27 cellular contexts compared by ENCODE assay signal in the genomic region with DNA sequence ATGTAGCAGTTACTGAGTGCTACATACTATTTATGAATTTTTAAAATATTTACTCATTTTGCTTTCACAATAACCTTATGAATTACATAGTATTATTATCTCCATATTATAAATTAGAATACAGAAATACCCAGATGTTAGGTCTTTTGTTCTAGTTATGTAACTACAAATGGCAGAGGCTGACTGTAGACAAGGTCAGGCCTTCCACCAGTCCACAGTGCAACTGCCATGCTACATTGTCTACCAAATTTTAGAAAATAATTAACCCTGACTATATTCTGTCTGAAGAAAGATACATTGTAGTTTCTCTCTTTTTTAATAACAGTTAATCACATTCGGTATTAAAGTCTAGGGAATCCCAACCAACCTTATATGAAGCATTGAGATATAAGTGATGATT.
"Had no signal": no experiment of that assay in that cellular context is flagged by ENCODE, and none has a peak within 500 bp of the region (broad histone marks: within the 10 kb centered on the region; RNA-seq: fewer than 3 reads in every experiment).

No MANE protein-coding gene starts in this region.

- H3K9me3 ChIP-seq: suprapubic skin, testis, thoracic aorta, thyroid gland, tibial artery, tibial nerve, transverse colon, upper lobe of left lung, upper lobe of right lung, uterus, vagina had no signal

- H3K27me3 ChIP-seq: stomach, suprapubic skin, testis, thyroid gland, tibial artery, tibial nerve, transverse colon, upper lobe of left lung, upper lobe of right lung, uterus, vagina had no signal

- H3K36me3 ChIP-seq: stomach, suprapubic skin, thoracic aorta, thyroid gland, tibial artery, tibial nerve, transverse colon, upper lobe of left lung, upper lobe of right lung, uterus, vagina had no signal

- H3K27ac ChIP-seq: stomach, suprapubic skin, testis, thoracic aorta, thyroid gland, tibial artery, tibial nerve, transverse colon, upper lobe of left lung, upper lobe of right lung, uterus, vagina had no signal

- H3K4me3 ChIP-seq: stomach, suprapubic skin, testis, thoracic aorta, thyroid gland, tibial artery, tibial nerve, transverse colon, upper lobe of left lung, upper lobe of right lung, uterus, vagina had no signal

- ATAC-seq: stimulated activated effector memory CD8-positive, alpha-beta T cell treated with anti-CD3 and anti-CD28 coated beads, Interleukin-12 subunit alpha, Interleukin-12 subunit beta, amount 100 ng/mL, for 72 hours; stimulated activated memory B cell treated with anti-CD40 and anti-IgM and Interleukin-4, amounts not matched to agents 10 μg/mL and 1 μg/mL and 100 μg/mL, for 72 hours; stimulated activated naive B cell treated with anti-CD40 and anti-IgM and Interleukin-4, amounts not matched to agents 10 μg/mL and 1 μg/mL and 100 μg/mL, for 72 hours; stimulated activated naive CD8-positive, alpha-beta T cell treated with anti-CD3 and anti-CD28 coated beads, Interleukin-15, amount 100 ng/mL, for 72 hours; stimulated activated naive CD8-positive, alpha-beta T cell treated with anti-CD3 and anti-CD28 coated beads, Interleukin-15, Interleukin-2, amounts not matched to agents 100 U/mL and 50 U/mL, for 24 hours; upper lobe of right lung had no signal

- H3K4me1 ChIP-seq: stomach, suprapubic skin, testis, thyroid gland, tibial artery, tibial nerve, transverse colon, upper lobe of left lung, upper lobe of right lung, uterus, vagina had no signal

- DNase-seq: stimulated activated CD4-positive, alpha-beta T cell treated with anti-CD3 and anti-CD28 coated beads, Interleukin-2, amount 100 ng/mL, for 48 hours; stimulated activated CD4-positive, alpha-beta T cell treated with anti-CD3 and anti-CD28 coated beads, Interleukin-4, amount 100 ng/mL, for 1 hour; stimulated activated CD4-positive, alpha-beta T cell treated with anti-CD3 and anti-CD28 coated beads, Interleukin-4, amount 100 ng/mL, for 24 hours; stimulated activated CD4-positive, alpha-beta T cell treated with anti-CD3 and anti-CD28 coated beads, Interleukin-4, amount 100 ng/mL, for 4 hours; stimulated activated CD8-positive, alpha-beta memory T cell treated with anti-CD3 and anti-CD28 coated beads, Interleukin-4, amount 100 ng/mL, for 48 hours; stimulated activated naive B cell treated with anti-CD40 and anti-IgM and Interleukin-4, amounts not matched to agents 10 μg/mL and 1 μg/mL and 100 μg/mL, for 72 hours; stimulated activated naive CD4-positive, alpha-beta T cell; stimulated activated naive CD4-positive, alpha-beta T cell treated with Interleukin-2 at 50 U/mL for 16 hours; stimulated activated naive CD8-positive, alpha-beta T cell treated with anti-CD3 and anti-CD28 coated beads, Interleukin-15, amount 100 ng/mL, for 72 hours; stimulated activated naive CD8-positive, alpha-beta T cell treated with anti-CD3 and anti-CD28 coated beads, Interleukin-15, Interleukin-2, amounts not matched to agents 100 U/mL and 50 U/mL, for 24 hours; stomach; substantia nigra; testis; thyroid gland; tibial artery; transverse colon; trophoblast cell; upper lobe of left lung; upper lobe of right lung; uterus had no signal

- FAIRE-seq: urothelium cell line had no signal
